In genomic region chr9:105973811-105974407, GRCh38 we compare ENCODE assay signal across 19 cellular contexts.
DNase-seq lines count a peak whose midpoint lies in the region; ATAC-seq and TF ChIP-seq lines count a peak whose summit lies in the region.
"Had no signal": no experiment of that assay in that cellular context is flagged by ENCODE, and none has a peak within 500 bp of the region (broad histone marks: within the 10 kb centered on the region; RNA-seq: fewer than 3 reads in every experiment).

No MANE protein-coding gene starts in this region.

- H3K36me3 ChIP-seq in gastrocnemius medialis, result no peaks in the 10 kb centered on the region
- H3K36me3 ChIP-seq: adrenal gland, pancreas had no signal

- no peaks in the 10 kb centered on the region for H3K9me3 ChIP-seq in gastrocnemius medialis
- H3K9me3 ChIP-seq: adrenal gland, pancreas had no signal

- intact Hi-C loops in gastrocnemius medialis (cut with DNase I; ENCODE audit: low total_unique reads), result no loop called here

- DNase-seq in GM04504 (ENCODE audit: low read depth), result peak; percentile 13
- DNase-seq in amniotic epithelial cell (ENCODE audit: low read depth), result peak; percentile 17
- DNase-seq in fibroblast of pulmonary artery (ENCODE audit: low read depth), result peak; percentile 7
- no peak for DNase-seq in gastrocnemius medialis
- no peak for DNase-seq in H4 (ENCODE audit: low spot score)
- no peak for DNase-seq in NCI-H2029 treated with DMSO at 0.1 percent for 48 hours (lab: John Stamatoyannopoulos, UW)
- DNase-seq in GM10248 (ENCODE audit: extremely low spot score), result no peak
- DNase-seq: activated CD4-positive, CD25-positive, alpha-beta regulatory T cell treated with anti-CD3 and anti-CD28 coated beads, Interleukin-2, amount 50 U/mL, for 72 hours; adrenal gland; AML-193; DND-41; H7; NCI-H1694 treated with DMSO at 0.1 percent for 48 hours; NCI-H446 treated with DMSO at 0.1 percent for 48 hours; pancreas; SIG-M5; stimulated activated CD4-positive, alpha-beta T cell treated with anti-CD3 and anti-CD28 coated beads, Interleukin-4, amount 100 ng/mL, for 4 hours had no signal

- peak; percentile 18 to 31 for ATAC-seq in gastrocnemius medialis
- ATAC-seq: left lobe of liver, pancreas had no signal

- no peaks in the 10 kb centered on the region for H3K27me3 ChIP-seq in gastrocnemius medialis
- H3K27me3 ChIP-seq: adrenal gland, pancreas had no signal

- H3K4me3 ChIP-seq in fibroblast of pulmonary artery (replicated peaks; ENCODE audit: low read depth, low read length) (no peak overlapping the region), gastrocnemius medialis (no peak overlapping the region)
- H3K4me3 ChIP-seq: adrenal gland, coronary artery, pancreas had no signal

- H3K27ac ChIP-seq in gastrocnemius medialis, result no peak overlapping the region
- H3K27ac ChIP-seq: adrenal gland, coronary artery, pancreas had no signal

- no peaks in the 10 kb centered on the region for H3K4me1 ChIP-seq in gastrocnemius medialis
- H3K4me1 ChIP-seq: adrenal gland, pancreas had no signal

- TF ChIP-seq CTCF in fibroblast of pulmonary artery (IDR thresholded peaks at IDR 0.05; ENCODE audit: low read length, missing control alignments) (no peak), gastrocnemius medialis (IDR thresholded peaks at IDR 0.05 in 4 of 5, conservative IDR thresholded peaks at IDR 0.05 in 1 of 5) (no peak), GM10248 (IDR thresholded peaks at IDR 0.05; ENCODE audit: control extremely low read depth, extremely low read depth, low read depth, missing control alignments) (no peak)

- in situ Hi-C loops in gastrocnemius medialis (cut with MboI; ENCODE audit: low sequenced_read_pairs in 4 of 4), result no loop called here

- CTCF ChIA-PET in GM10248 (lab: Yijun Ruan, JAX), result interaction anchor here (0.8 to 1.6 kb wide), 4 partner anchors 9 to 42 kb away, joined by 3 read pairs; no protein-coding TSS in a partner anchor

- POLR2A ChIA-PET in GM10248 (lab: Yijun Ruan, JAX), result no interaction called here

- no peak for TF ChIP-seq POLR2A in gastrocnemius medialis (IDR thresholded peaks at IDR 0.05)

Comparison
In these comparisons a context has a peak if more than half of its experiments do, and no peak if none do; other contexts are left out.
1. DNase-seq: peak in GM04504 (single experiment), amniotic epithelial cell (single experiment) and fibroblast of pulmonary artery (single experiment); none in gastrocnemius medialis (0 of 2), H4 (single experiment), NCI-H2029 treated with DMSO at 0.1 percent for 48 hours (single experiment) and GM10248 (single experiment).